ENCODE assay signal across 21 cellular contexts in the genomic region with DNA sequence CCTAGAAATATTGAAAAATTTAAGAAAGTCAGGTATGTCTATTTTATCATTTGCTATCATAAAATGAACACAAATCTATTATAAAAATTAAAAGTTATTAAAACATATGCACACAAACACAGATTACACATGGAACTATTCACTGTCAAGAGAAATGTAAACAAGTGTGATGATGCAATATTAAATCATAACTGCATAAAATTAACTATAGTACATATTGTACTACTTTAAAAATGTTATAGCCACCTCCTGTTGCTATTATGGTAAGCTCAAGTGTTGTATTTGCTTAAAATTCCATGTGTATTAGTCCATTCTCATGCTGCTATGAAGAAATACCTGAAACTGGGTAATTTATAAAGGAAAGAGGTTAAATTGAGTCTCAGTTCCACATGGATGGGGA.
"Had no signal": no experiment of that assay in that cellular context is flagged by ENCODE, and none has a peak within 500 bp of the region (broad histone marks: within the 10 kb centered on the region; RNA-seq: fewer than 3 reads in every experiment).

No MANE protein-coding gene starts in this region.

- H3K36me3 ChIP-seq: MG63 had no signal

- ATAC-seq: Panc1 had no signal

- H3K9me3 ChIP-seq: MG63, SK-N-SH had no signal

- H3K9ac ChIP-seq: KMS-11, SK-N-SH had no signal

- H3K4me2 ChIP-seq: KMS-11, SK-N-SH had no signal

- H3K9me2 ChIP-seq: SK-N-SH had no signal

- H3K27ac ChIP-seq: HL-60, KMS-11, RWPE1 had no signal

- DNase-seq: Kasumi-1, MG63, NCI-H1092, NCI-H1105 treated with DMSO at 0.1 percent for 48 hours, NCI-H1417 treated with DMSO at 0.1 percent for 48 hours, NCI-H146, NCI-H1694 treated with DMSO at 0.1 percent for 48 hours, NCI-H1930, NCI-H2081, NCI-H2107, NCI-H2227 treated with DMSO at 0.1 percent for 48 hours, NCI-H524, NCI-H526 treated with DMSO at 0.1 percent for 48 hours, NCI-H774, SHP77, SK-N-SH, SW 1271 had no signal

- H3K4me3 ChIP-seq: MG63 had no signal

- H3K27me3 ChIP-seq: MG63 had no signal
